ENCODE assay signal across 8 cellular contexts in the genomic region with DNA sequence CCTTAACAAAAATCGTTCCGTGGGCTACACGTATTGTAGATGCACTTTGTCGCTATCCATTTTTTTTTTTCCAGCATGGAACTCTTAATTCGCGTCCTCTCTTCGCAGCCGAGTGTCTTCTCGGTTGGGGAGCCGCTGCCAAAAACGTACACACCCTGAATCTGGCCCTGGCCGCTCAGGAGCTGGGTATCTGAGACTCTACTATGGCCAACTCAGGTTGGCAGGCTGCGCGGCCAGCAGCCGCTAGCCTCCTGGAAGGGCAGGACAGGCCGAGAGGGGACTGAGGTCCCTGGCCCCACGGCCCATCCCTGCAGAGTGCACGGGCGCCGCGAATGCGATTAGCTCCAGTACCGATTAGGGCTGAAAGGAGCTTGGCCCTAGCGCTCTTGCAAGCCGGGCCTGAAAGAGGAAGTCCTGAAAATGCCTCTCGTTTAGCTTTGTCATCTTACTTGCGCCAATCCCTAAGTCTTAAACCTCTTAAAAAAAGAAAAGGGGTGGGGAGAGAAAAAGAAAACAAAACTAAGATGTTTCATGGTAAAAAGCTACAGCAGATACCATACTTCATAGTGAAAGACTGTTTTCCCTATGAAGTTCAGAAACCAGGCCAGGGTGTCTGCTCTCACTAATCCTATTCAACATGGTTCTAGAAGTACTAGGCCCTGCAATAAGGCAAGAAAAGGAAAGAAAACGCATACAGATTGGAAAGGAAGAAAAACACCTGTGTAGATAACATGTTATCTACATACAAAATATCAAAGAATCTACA.
DNase-seq lines count a peak whose midpoint lies in the region; ATAC-seq, FAIRE-seq and TF ChIP-seq lines count a peak whose summit lies in the region.

No MANE protein-coding gene starts in this region.

- H3K9me2 ChIP-seq in OCI-LY7 (ENCODE audit: insufficient read depth, low read length), result no peaks in the 10 kb centered on the region

- 0 out of 2 replicates have a peak, but pooled peaks have one; percentile 31 for TF ChIP-seq CTCF in OCI-LY7 (conservative IDR thresholded peaks at IDR 0.05; ENCODE audit: low read length)
- TF ChIP-seq CTCF in pancreas (IDR thresholded peaks at IDR 0.05), result no peak
- no peak for TF ChIP-seq CTCF in type B pancreatic cell (conservative IDR thresholded peaks at IDR 0.05)

- ATAC-seq in GM18499 (IDR thresholded peaks at IDR 0.05; ENCODE audit: insufficient read depth, unreplicated experiment), result peak; percentile 74
- ATAC-seq in HG02678 (IDR thresholded peaks at IDR 0.05; ENCODE audit: unreplicated experiment), result peak; percentile 51
- ATAC-seq in pancreas, result peak; percentile 25 to 53 (median 36)

- peak overlapping the region; percentile 96 for H3K4me3 Mint-ChIP-seq in type B pancreatic cell

- peaks cover 7% of the 10 kb centered on the region; the same call in 1 of the 2 replicates for H4K20me1 ChIP-seq in OCI-LY7 (ENCODE audit: insufficient read depth, low read length)

- H3K36me3 ChIP-seq in OCI-LY7 (ENCODE audit: insufficient read depth, low read length) (no peaks in the 10 kb centered on the region), pancreas (no peaks in the 10 kb centered on the region)

- no peaks in the 10 kb centered on the region for H3K27me3 Mint-ChIP-seq in type B pancreatic cell

- CTCF ChIA-PET in OCI-LY7 (lab: Charles Lee; ENCODE audit: unreplicated experiment), result no interaction called here

- 8 to 10% methylated on average over 28 of the region's 28 CpGs for WGBS in pancreas, 2 donors

- H3K79me2 ChIP-seq in OCI-LY7 (ENCODE audit: insufficient read depth, low read depth, low read length), result no peaks in the 10 kb centered on the region

- no TSS peak for BruUV-seq in OCI-LY7 (replicated peaks; lab: Mats Ljungman, UMichigan)

- no peak overlapping the region for H3K27ac ChIP-seq in OCI-LY7 (ENCODE audit: low read depth, low read length, poor library complexity, severe bottlenecking)
- H3K27ac ChIP-seq in pancreas, result peak overlapping the region; percentile 71 to 94 (median 84)

- peak overlapping the region; percentile 86 for H2AFZ ChIP-seq in OCI-LY7 (ENCODE audit: low read length)

- no peaks in the 10 kb centered on the region for H3K9me3 Mint-ChIP-seq in type B pancreatic cell

- peaks cover 4% of the 10 kb centered on the region for H3K36me3 Mint-ChIP-seq in type B pancreatic cell

- H3K4me3 ChIP-seq in OCI-LY7 (ENCODE audit: low read depth, low read length, poor library complexity, severe bottlenecking) (peak overlapping the region; percentile 62), pancreas (peak overlapping the region; percentile 28 to 65 (median 59))

- no peak for FAIRE-seq in pancreas (lab: Jason Lieb, UNC)

- H3K9me3 ChIP-seq in OCI-LY7 (ENCODE audit: low read length) (no peaks in the 10 kb centered on the region), pancreas (no peaks in the 10 kb centered on the region)

- peak overlapping the region; percentile 63 for H3K4me2 ChIP-seq in OCI-LY7 (ENCODE audit: low read length)

- peak overlapping the region; percentile 94 for H3K27ac Mint-ChIP-seq in type B pancreatic cell

- peaks cover 16% of the 10 kb centered on the region for H3K4me1 ChIP-seq in OCI-LY7 (ENCODE audit: insufficient read depth, low read length, poor library complexity, severe bottlenecking)
- peaks cover 0 to 7% (median 0%) of the 10 kb centered on the region in 3 donors for H3K4me1 ChIP-seq in pancreas

- DNase-seq in OCI-LY7 (ENCODE audit: low spot score) (peak; percentile 52), activated gamma-delta T cell (lab: John Stamatoyannopoulos, UW) (peak; percentile 12), globus pallidus (ENCODE audit: low spot score) (peak; percentile 46), pancreas (peak; percentile 35 to 78 (median 62)), type B pancreatic cell (ENCODE audit: extremely low spot score, unreplicated experiment) (peak; percentile 68), NCI-H187 (lab: John Stamatoyannopoulos, UW) (no peak)

- no peaks in the 10 kb centered on the region for H3K27me3 ChIP-seq in pancreas

- POLR2A ChIA-PET in OCI-LY7 (lab: Charles Lee), result interaction anchor here (1.1 kb wide), 1 partner anchor 303 kb away, joined by 3 read pairs; no protein-coding TSS in a partner anchor

- intact Hi-C loops in OCI-LY7 (cut with micrococcal nuclease; ENCODE audit: unreplicated experiment), result loop anchor here (5.0 to 10.0 kb wide), 3 partner anchors 116 to 832 kb away; a partner anchor contains a TSS
- intact Hi-C loops in pancreas (cut with DNase I), result no loop called here

- peaks cover 5% of the 10 kb centered on the region for H3K4me1 Mint-ChIP-seq in type B pancreatic cell (ENCODE audit: unreplicated experiment)

Comparison
In these comparisons a context has a peak if more than half of its experiments do, and no peak if none do; other contexts are left out.
1. DNase-seq: peak in OCI-LY7 (single experiment), activated gamma-delta T cell (single experiment), globus pallidus (single experiment), pancreas (6 of 6) and type B pancreatic cell (single experiment); none in NCI-H187 (0 of 2).
2. Peak in every context shown above with its lines, with median percentiles within 50 percentile points of each other: ATAC-seq.